30 cellular contexts compared by ENCODE assay signal in genomic region chr2:5839563-5839962, GRCh38.
DNase-seq lines count a peak whose midpoint lies in the region; ATAC-seq and TF ChIP-seq lines count a peak whose summit lies in the region.
"Had no signal": no experiment of that assay in that cellular context is flagged by ENCODE, and none has a peak within 500 bp of the region (broad histone marks: within the 10 kb centered on the region; RNA-seq: fewer than 3 reads in every experiment).

No MANE protein-coding gene starts in this region.

- H3K27me3 ChIP-seq in SK-N-SH (ENCODE audit: insufficient read depth) = no peaks in the 10 kb centered on the region
- H3K27me3 ChIP-seq: MG63, Peyer's patch, upper lobe of right lung had no signal

- DNase-seq in SK-N-SH = peak; percentile 80
- peak; percentile 49 for DNase-seq in astrocyte of the hippocampus (ENCODE audit: low read depth, low spot score)
- peak; percentile 7 for DNase-seq in medulla oblongata (ENCODE audit: extremely low spot score)
- no peak for DNase-seq in activated CD4-positive, alpha-beta memory T cell treated with anti-CD3 and anti-CD28 coated beads, Interleukin-2, amount 10 ng/mL, durations not matched to agents 7 days and 5 days
- no peak for DNase-seq in T-cell
- no peak for DNase-seq in effector CD8-positive, alpha-beta T cell (lab: John Stamatoyannopoulos, UW)
- DNase-seq in NCI-H446 treated with DMSO at 0.1 percent for 48 hours (lab: John Stamatoyannopoulos, UW) = no peak
- DNase-seq: activated CD4-positive, alpha-beta T cell treated with anti-CD3 and anti-CD28 coated beads for 4 hours; activated CD8-positive, alpha-beta memory T cell treated with anti-CD3 and anti-CD28 coated beads for 24 hours; activated T-cell treated with anti-CD3 and anti-CD28 coated beads for 4 hours; foreskin fibroblast; GM23248; left ventricle myocardium superior; MG63; NCI-H1436 treated with DMSO at 0.1 percent for 48 hours; NCI-H2171; NCI-H526 treated with DMSO at 0.1 percent for 48 hours; occipital lobe; Peyer's patch; SHP77 treated with DMSO at 0.1 percent for 48 hours; SW 1271; T-helper 9 cell; upper lobe of right lung had no signal

- TF ChIP-seq EP300 in SK-N-SH (IDR thresholded peaks at IDR 0.05; ENCODE audit: borderline replicate concordance in 1 of 2, low read depth in 1 of 2, low read length in 1 of 2) = no peak

- H3K9ac ChIP-seq in SK-N-SH = no peak overlapping the region
- H3K9ac ChIP-seq: GM23248, KMS-11 had no signal

- H3F3A ChIP-seq in SK-N-SH (replicated peaks; ENCODE audit: insufficient read depth) = no peaks in the 10 kb centered on the region

- 21% methylated on average over 7 of the region's 7 CpGs for WGBS in SK-N-SH (ENCODE audit: low lambda C conversion rate)

- CTCF ChIA-PET in SK-N-SH (lab: Yijun Ruan, JAX) = interaction anchor here (1.9 kb wide), 1 partner anchor 13 kb away, joined by 6 read pairs; no protein-coding TSS in a partner anchor
- CTCF ChIA-PET in activated CD4-positive, alpha-beta memory T cell treated with anti-CD3 and anti-CD28 coated beads, Interleukin-2, amount 10 ng/mL, durations not matched to agents 7 days and 5 days (lab: Charles Lee) = no interaction called here
- CTCF ChIA-PET in T-cell (lab: Charles Lee) = no interaction called here

- H3K9me3 ChIP-seq in SK-N-SH = no peaks in the 10 kb centered on the region
- H3K9me3 ChIP-seq: esophagus muscularis mucosa, MG63, Peyer's patch, upper lobe of right lung had no signal

- POLR2A ChIA-PET in SK-N-SH (lab: Yijun Ruan, JAX) = no interaction called here
- POLR2A ChIA-PET in activated CD4-positive, alpha-beta memory T cell treated with anti-CD3 and anti-CD28 coated beads, Interleukin-2, amount 10 ng/mL, durations not matched to agents 7 days and 5 days (lab: Charles Lee) = no interaction called here
- POLR2A ChIA-PET in T-cell (lab: Charles Lee) = no interaction called here

- TF ChIP-seq CTCF in SK-N-SH (IDR thresholded peaks at IDR 0.05) = no peak

- H3K4me1 Mint-ChIP-seq in activated CD4-positive, alpha-beta memory T cell treated with anti-CD3 and anti-CD28 coated beads, Interleukin-2, amount 10 ng/mL, durations not matched to agents 7 days and 5 days = no peaks in the 10 kb centered on the region
- H3K4me1 Mint-ChIP-seq in T-cell = no peaks in the 10 kb centered on the region
- H3K4me1 Mint-ChIP-seq: stimulated activated memory B cell treated with anti-CD40 and anti-IgM and Interleukin-4, amounts not matched to agents 10 μg/mL and 1 μg/mL and 100 μg/mL, for 72 hours had no signal

- H3K4me3 ChIP-seq in SK-N-SH (ENCODE audit: low read depth in 2 of 2, low read length in 1 of 2) = no peak overlapping the region; a peak in 1 of 4 replicates
- H3K4me3 ChIP-seq: coronary artery, esophagus muscularis mucosa, GM23248, MG63, Peyer's patch, upper lobe of right lung had no signal

- H2AFZ ChIP-seq in SK-N-SH (ENCODE audit: low read depth) = no peak overlapping the region
- H2AFZ ChIP-seq: GM23248 had no signal

- H3K4me1 ChIP-seq in SK-N-SH (ENCODE audit: control insufficient read depth in 1 of 2, insufficient read depth in 2 of 2, low read depth in 1 of 2, low read length in 1 of 2) = peaks cover 0 to 9% of the 10 kb centered on the region in 2 experiments; a peak in 1 of 4 replicates
- H3K4me1 ChIP-seq: esophagus muscularis mucosa, Peyer's patch, upper lobe of right lung had no signal

- ATAC-seq in SK-N-SH treated with all-trans-retinoic acid at 6 μM for 48 hours (no peak), T-cell (replicated peaks in 1 of 4) (no peak)
- ATAC-seq: left ventricle myocardium superior; stimulated activated memory B cell treated with anti-CD40 and anti-IgM and Interleukin-4, amounts not matched to agents 10 μg/mL and 1 μg/mL and 100 μg/mL, for 72 hours; upper lobe of right lung had no signal

- H3K36me3 Mint-ChIP-seq in activated CD4-positive, alpha-beta memory T cell treated with anti-CD3 and anti-CD28 coated beads, Interleukin-2, amount 10 ng/mL, durations not matched to agents 7 days and 5 days (ENCODE audit: low read depth) = no peaks in the 10 kb centered on the region
- H3K36me3 Mint-ChIP-seq in T-cell = no peaks in the 10 kb centered on the region
- H3K36me3 Mint-ChIP-seq: activated naive CD8-positive, alpha-beta T cell; stimulated activated memory B cell treated with anti-CD40 and anti-IgM and Interleukin-4, amounts not matched to agents 10 μg/mL and 1 μg/mL and 100 μg/mL, for 72 hours had no signal

- H3K4me2 ChIP-seq in SK-N-SH = no peak overlapping the region
- H3K4me2 ChIP-seq: KMS-11 had no signal

- no peaks in the 10 kb centered on the region for H3K27me3 Mint-ChIP-seq in activated CD4-positive, alpha-beta memory T cell treated with anti-CD3 and anti-CD28 coated beads, Interleukin-2, amount 10 ng/mL, durations not matched to agents 7 days and 5 days
- no peaks in the 10 kb centered on the region for H3K27me3 Mint-ChIP-seq in T-cell
- H3K27me3 Mint-ChIP-seq: activated naive CD8-positive, alpha-beta T cell had no signal

- H4K20me1 ChIP-seq in SK-N-SH (ENCODE audit: insufficient read depth) = no peaks in the 10 kb centered on the region

- H3K27ac ChIP-seq in SK-N-SH (ENCODE audit: low read depth in 2 of 2, low read length in 1 of 2) = peak overlapping the region in 1 of 2 experiments; percentile 29; a peak in 2 of 4 replicates
- H3K27ac ChIP-seq: coronary artery, esophagus muscularis mucosa, GM23248, KMS-11, Peyer's patch, upper lobe of right lung, VCaP had no signal

- no peak overlapping the region for H3K4me3 Mint-ChIP-seq in activated CD4-positive, alpha-beta memory T cell treated with anti-CD3 and anti-CD28 coated beads, Interleukin-2, amount 10 ng/mL, durations not matched to agents 7 days and 5 days
- no peak overlapping the region for H3K4me3 Mint-ChIP-seq in T-cell
- H3K4me3 Mint-ChIP-seq: activated naive CD8-positive, alpha-beta T cell; stimulated activated memory B cell treated with anti-CD40 and anti-IgM and Interleukin-4, amounts not matched to agents 10 μg/mL and 1 μg/mL and 100 μg/mL, for 72 hours had no signal

- H3K36me3 ChIP-seq in SK-N-SH (replicated peaks in 1 of 2; ENCODE audit: control insufficient read depth in 1 of 2, insufficient read depth in 2 of 2, low read length in 1 of 2) = no peaks in the 10 kb centered on the region
- H3K36me3 ChIP-seq: esophagus muscularis mucosa, MG63, Peyer's patch, upper lobe of right lung had no signal

- H3K9me3 Mint-ChIP-seq in activated CD4-positive, alpha-beta memory T cell treated with anti-CD3 and anti-CD28 coated beads, Interleukin-2, amount 10 ng/mL, durations not matched to agents 7 days and 5 days = peaks cover 4% of the 10 kb centered on the region
- peaks cover 3 to 5% (median 4%) of the 10 kb centered on the region in 3 donors for H3K9me3 Mint-ChIP-seq in T-cell
- H3K9me3 Mint-ChIP-seq: stimulated activated memory B cell treated with anti-CD40 and anti-IgM and Interleukin-4, amounts not matched to agents 10 μg/mL and 1 μg/mL and 100 μg/mL, for 72 hours had no signal

- H3K79me2 ChIP-seq in SK-N-SH (ENCODE audit: insufficient read depth) = no peaks in the 10 kb centered on the region

- no peaks in the 10 kb centered on the region for H3K9me2 ChIP-seq in SK-N-SH

- no peak for TF ChIP-seq RAD21 in SK-N-SH (IDR thresholded peaks at IDR 0.05; ENCODE audit: low read length)

- no peak overlapping the region for H3K27ac Mint-ChIP-seq in activated CD4-positive, alpha-beta memory T cell treated with anti-CD3 and anti-CD28 coated beads, Interleukin-2, amount 10 ng/mL, durations not matched to agents 7 days and 5 days
- no peak overlapping the region for H3K27ac Mint-ChIP-seq in T-cell
- H3K27ac Mint-ChIP-seq: activated naive CD8-positive, alpha-beta T cell; stimulated activated memory B cell treated with anti-CD40 and anti-IgM and Interleukin-4, amounts not matched to agents 10 μg/mL and 1 μg/mL and 100 μg/mL, for 72 hours had no signal

TF ChIP-seq in SK-N-SH, 30 proteins besides CTCF, POLR2A, EP300 and RAD21:
- TF ChIP-seq ELF1 (IDR thresholded peaks at IDR 0.05) = no peak
- no peak for TF ChIP-seq TEAD4 (IDR thresholded peaks at IDR 0.05; ENCODE audit: borderline replicate concordance, insufficient read depth)
- TF ChIP-seq FOSL2 (IDR thresholded peaks at IDR 0.05; ENCODE audit: borderline replicate concordance, low read depth) = no peak
- TF ChIP-seq GATA2 (CRISPR knock-in tag; IDR thresholded peaks at IDR 0.05) = no peak
- no peak for TF ChIP-seq IRF3 (IDR thresholded peaks at IDR 0.05; ENCODE audit: low read depth, low read length)
- TF ChIP-seq TCF12 (IDR thresholded peaks at IDR 0.05) = no peak
- peak; percentile 68; the same call in 1 of the 2 replicates for TF ChIP-seq MXI1 (IDR thresholded peaks at IDR 0.05; ENCODE audit: low read depth, low read length)

TF ChIP-seq in SK-N-SH treated with all-trans-retinoic acid at 6 μM for 48 hours, 23 proteins besides CTCF, POLR2A, EP300 and RAD21 (continues in another document):
- TF ChIP-seq TCF4 (CRISPR knock-in tag; IDR thresholded peaks at IDR 0.05; ENCODE audit: borderline replicate concordance) (no peak), PPARA (CRISPR knock-in tag; IDR thresholded peaks at IDR 0.05; ENCODE audit: borderline replicate concordance) (no peak), ZNF565 (CRISPR knock-in tag; conservative IDR thresholded peaks at IDR 0.05; ENCODE audit: low read depth) (no peak), OSR1 (CRISPR knock-in tag; IDR thresholded peaks at IDR 0.05) (no peak), ZNF8 (CRISPR knock-in tag; IDR thresholded peaks at IDR 0.05) (no peak), SNAI2 (CRISPR knock-in tag; IDR thresholded peaks at IDR 0.05) (no peak), CSRNP3 (CRISPR knock-in tag; IDR thresholded peaks at IDR 0.05) (no peak), RARB (CRISPR knock-in tag; IDR thresholded peaks at IDR 0.05) (no peak), ESRRG (CRISPR knock-in tag; IDR thresholded peaks at IDR 0.05) (no peak)

Comparison
In these comparisons a context has a peak if more than half of its experiments do, and no peak if none do; other contexts are left out.
1. DNase-seq: peak in SK-N-SH (single experiment), astrocyte of the hippocampus (single experiment) and medulla oblongata (single experiment); none in activated CD4-positive, alpha-beta memory T cell treated with anti-CD3 and anti-CD28 coated beads, Interleukin-2, amount 10 ng/mL, durations not matched to agents 7 days and 5 days (single experiment), T-cell (0 of 34), effector CD8-positive, alpha-beta T cell (single experiment) and NCI-H446 treated with DMSO at 0.1 percent for 48 hours (single experiment).